Comparison of ENCODE assay signal across 1 cellular context in genomic region chr22:35431483-35432205, GRCh38.
TF ChIP-seq lines count a peak whose summit lies in the region.

No MANE protein-coding gene starts in this region.

TF ChIP-seq in IMR-90, 13 proteins besides CTCF, POLR2A, EP300 and RAD21:
- TF ChIP-seq SMC3 (IDR thresholded peaks at IDR 0.05; ENCODE audit: low read depth, low read length) (peak; percentile 21; the same call in 1 of the 2 replicates), CHD1 (IDR thresholded peaks at IDR 0.05; ENCODE audit: low read depth, low read length) (no peak)
TF ChIP-seq in IMR-90: peak in this region for 1.
